ENCODE assay signal across 27 cellular contexts in the genomic region with DNA sequence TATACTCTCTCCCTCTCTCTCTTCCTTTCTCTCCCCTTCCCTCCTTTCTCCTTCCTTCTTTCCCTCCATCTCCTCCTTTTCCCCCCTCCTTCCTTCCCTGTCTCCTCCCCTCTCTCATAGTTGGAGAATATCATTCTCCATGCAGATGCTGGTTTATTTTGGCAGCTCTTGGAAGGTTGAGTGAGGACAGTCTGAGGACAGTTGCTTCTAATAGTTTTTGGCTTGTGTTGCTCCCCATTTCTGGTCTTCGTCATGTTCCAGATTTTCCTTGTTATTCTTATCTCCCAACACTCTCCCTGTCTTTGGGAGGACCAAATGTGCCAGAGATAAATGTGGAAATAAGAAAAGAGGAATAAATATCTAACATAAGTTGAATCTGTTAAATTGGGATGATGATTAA.
"Had no signal": no experiment of that assay in that cellular context is flagged by ENCODE, and none has a peak within 500 bp of the region (broad histone marks: within the 10 kb centered on the region; RNA-seq: fewer than 3 reads in every experiment).

No MANE protein-coding gene starts in this region.

- H3K36me3 ChIP-seq: ascending aorta, Peyer's patch had no signal

- ATAC-seq: activated CD8-positive, alpha-beta T cell treated with anti-CD3 and anti-CD28 coated beads, Interleukin-2, amount 10 ng/mL, durations not matched to agents 7 days and 5 days; activated naive CD4-positive, alpha-beta T cell treated with anti-CD3 and anti-CD28 coated beads, Interleukin-2, amount 50 U/mL, for 72 hours; activated naive CD8-positive, alpha-beta T cell treated with anti-CD3 and anti-CD28 coated beads, Interleukin-2, amount 50 U/mL, for 24 hours; K562; T-helper 17 cell; WTC11 had no signal

- H3K9me3 ChIP-seq: ascending aorta, Peyer's patch had no signal

- H3K27me3 ChIP-seq: ascending aorta, Peyer's patch had no signal

- H3K4me3 ChIP-seq: ascending aorta, K562, Peyer's patch had no signal

- H3K4me1 ChIP-seq: ascending aorta, Peyer's patch had no signal

- H3K27ac ChIP-seq: ascending aorta, Peyer's patch, RWPE1 had no signal

- DNase-seq: activated CD4-positive, alpha-beta T cell treated with anti-CD3 and anti-CD28 coated beads for 48 hours; activated CD4-positive, alpha-beta T cell treated with anti-CD3 and anti-CD28 coated beads, Interleukin-2, amount 50 U/mL, for 4 hours; activated CD4-positive, CD25-positive, alpha-beta regulatory T cell treated with anti-CD3 and anti-CD28 coated beads, Interleukin-2, amount 50 U/mL, for 72 hours; activated CD8-positive, alpha-beta T cell treated with anti-CD3 and anti-CD28 coated beads, Interleukin-2, amount 10 ng/mL, durations not matched to agents 7 days and 5 days; activated effector memory CD4-positive, alpha-beta T cell treated with anti-CD3 and anti-CD28 coated beads, Interleukin-2, amount 50 U/mL, for 16 hours; activated naive CD4-positive, alpha-beta T cell treated with Interleukin-2 at 50 U/mL for 16 hours; activated naive CD8-positive, alpha-beta T cell treated with anti-CD3 and anti-CD28 coated beads, Interleukin-2, amount 50 U/mL, for 24 hours; activated T-cell treated with anti-CD3 and anti-CD28 coated beads, Interleukin-2, amount 50 U/mL, for 24 hours; amniotic stem cell; Karpas-422; MM.1S; NCI-H1105 treated with DMSO at 0.1 percent for 48 hours; NCI-H146; NCI-H187 treated with DMSO at 0.1 percent for 48 hours; NCI-H2081 treated with DMSO at 0.1 percent for 48 hours; NCI-H226; NCI-H510A treated with DMSO at 0.1 percent for 48 hours; NCI-H69; Peyer's patch; SHP77 treated with DMSO at 0.1 percent for 48 hours; T-helper 17 cell; T-helper 9 cell had no signal
